Comparison of ENCODE assay signal across 7 cellular contexts in the genomic region with DNA sequence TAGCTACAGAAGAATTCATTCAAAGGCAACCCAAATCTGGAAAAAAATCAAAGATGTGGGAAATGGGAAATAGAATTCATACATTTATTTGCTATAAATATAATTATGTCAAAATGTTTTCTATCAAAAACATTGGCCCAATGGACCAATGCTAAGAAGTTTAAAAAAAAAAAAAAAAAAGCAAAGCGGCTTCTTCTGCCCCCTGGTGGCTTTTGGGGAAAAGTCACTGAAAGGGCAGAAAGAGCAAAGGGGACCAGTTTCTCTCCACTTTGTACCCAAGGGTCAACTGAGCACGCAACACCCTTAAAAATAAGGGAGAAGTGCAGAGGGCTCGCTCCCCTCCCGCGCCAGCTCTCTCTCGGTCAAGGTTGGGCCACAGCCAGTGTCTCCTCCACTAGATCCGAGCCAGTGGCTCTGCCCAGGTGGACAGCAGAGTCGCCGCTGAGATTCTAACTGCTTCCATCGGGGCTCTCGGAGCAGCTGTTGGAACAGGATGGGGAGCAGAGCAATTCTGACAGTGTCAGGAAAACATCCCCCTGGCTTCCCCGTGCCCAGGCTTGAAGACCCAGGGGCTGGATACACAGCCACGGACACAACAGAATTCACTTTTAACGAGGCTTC.
DNase-seq lines count a peak whose midpoint lies in the region; ATAC-seq, FAIRE-seq and TF ChIP-seq lines count a peak whose summit lies in the region.

No MANE protein-coding gene starts in this region.

- no peak overlapping the region for H3K27ac Mint-ChIP-seq in activated CD8-positive, alpha-beta T cell treated with anti-CD3 and anti-CD28 coated beads, Interleukin-2, amount 10 ng/mL, durations not matched to agents 7 days and 5 days

- intact Hi-C loops in kidney (cut with DNase I), result loop anchor here (10.0 kb wide), 1 partner anchor 790 kb away; no protein-coding TSS in a partner anchor

- POLR2A ChIA-PET in activated CD8-positive, alpha-beta T cell treated with anti-CD3 and anti-CD28 coated beads, Interleukin-2, amount 10 ng/mL, durations not matched to agents 7 days and 5 days (lab: Charles Lee), result no interaction called here

- H3K4me1 Mint-ChIP-seq in activated CD8-positive, alpha-beta T cell treated with anti-CD3 and anti-CD28 coated beads, Interleukin-2, amount 10 ng/mL, durations not matched to agents 7 days and 5 days (ENCODE audit: low read depth), result peaks cover 7% of the 10 kb centered on the region

- no peak overlapping the region for H3K4me3 ChIP-seq in kidney (ENCODE audit: low read length in 2 of 2)

- H3K9me3 ChIP-seq in kidney (ENCODE audit: control insufficient read depth in 1 of 2, low read length in 2 of 2), result no peaks in the 10 kb centered on the region

- no peak overlapping the region for H3K27ac ChIP-seq in kidney (ENCODE audit: low read depth in 2 of 2, low read length in 2 of 2)

- CTCF ChIA-PET in activated CD8-positive, alpha-beta T cell treated with anti-CD3 and anti-CD28 coated beads, Interleukin-2, amount 10 ng/mL, durations not matched to agents 7 days and 5 days (lab: Charles Lee), result interaction anchor here (1.3 kb wide), 1 partner anchor 166 kb away, joined by 4 read pairs; no protein-coding TSS in a partner anchor

- H3K36me3 ChIP-seq in kidney (ENCODE audit: control insufficient read depth in 1 of 2, insufficient read depth in 2 of 2, low read length in 2 of 2), result no peaks in the 10 kb centered on the region

- ATAC-seq in activated CD8-positive, alpha-beta T cell treated with anti-CD3 and anti-CD28 coated beads, Interleukin-2, amount 10 ng/mL, durations not matched to agents 7 days and 5 days, result no peak
- no peak for ATAC-seq in HG03108 (IDR thresholded peaks at IDR 0.05; ENCODE audit: unreplicated experiment)

- H3K4me1 ChIP-seq in kidney (ENCODE audit: control insufficient read depth in 1 of 2, insufficient read depth in 1 of 2, low read depth in 1 of 2, low read length in 2 of 2), result no peaks in the 10 kb centered on the region

- no peaks in the 10 kb centered on the region for H3K36me3 Mint-ChIP-seq in activated CD8-positive, alpha-beta T cell treated with anti-CD3 and anti-CD28 coated beads, Interleukin-2, amount 10 ng/mL, durations not matched to agents 7 days and 5 days (ENCODE audit: low read depth)

- no peaks in the 10 kb centered on the region for H3K9me3 Mint-ChIP-seq in activated CD8-positive, alpha-beta T cell treated with anti-CD3 and anti-CD28 coated beads, Interleukin-2, amount 10 ng/mL, durations not matched to agents 7 days and 5 days (ENCODE audit: insufficient read depth)

- no peak overlapping the region for H3K9ac ChIP-seq in kidney (ENCODE audit: low read length in 2 of 2)

- DNase-seq in EH (ENCODE audit: low read depth), result peak; percentile 31
- DNase-seq in HT-29 (ENCODE audit: low spot score), result peak; percentile 37
- DNase-seq in activated CD8-positive, alpha-beta T cell treated with anti-CD3 and anti-CD28 coated beads, Interleukin-2, amount 10 ng/mL, durations not matched to agents 7 days and 5 days, result peak; percentile 24
- no peak for DNase-seq in kidney
- DNase-seq in urothelium cell line (ENCODE audit: low spot score), result peak; percentile 46
- no peak for DNase-seq in 8988T

- peak; percentile 92 for FAIRE-seq in kidney (lab: Jason Lieb, UNC)
- FAIRE-seq in urothelium cell line (lab: Jason Lieb, UNC), result no peak

- no peak overlapping the region for H3K4me3 Mint-ChIP-seq in activated CD8-positive, alpha-beta T cell treated with anti-CD3 and anti-CD28 coated beads, Interleukin-2, amount 10 ng/mL, durations not matched to agents 7 days and 5 days

- H3K27me3 Mint-ChIP-seq in activated CD8-positive, alpha-beta T cell treated with anti-CD3 and anti-CD28 coated beads, Interleukin-2, amount 10 ng/mL, durations not matched to agents 7 days and 5 days (ENCODE audit: low read depth), result peaks cover 25% of the 10 kb centered on the region

- peak; percentile 61 for TF ChIP-seq CTCF in kidney (IDR thresholded peaks at IDR 0.05; ENCODE audit: borderline replicate concordance, extremely low read depth, insufficient read depth)

Comparison
In these comparisons a context has a peak if more than half of its experiments do, and no peak if none do; other contexts are left out.
1. DNase-seq: peak in EH (single experiment), HT-29 (single experiment), activated CD8-positive, alpha-beta T cell treated with anti-CD3 and anti-CD28 coated beads, Interleukin-2, amount 10 ng/mL, durations not matched to agents 7 days and 5 days (single experiment) and urothelium cell line (single experiment); none in kidney (single experiment) and 8988T (single experiment).